In genomic region chrX:13015536-13016236, GRCh38 we compare ENCODE assay signal across 1 cellular context.
TF ChIP-seq lines count a peak whose summit lies in the region.

No MANE protein-coding gene starts in this region.

TF ChIP-seq in GM12878, 131 proteins besides CTCF, POLR2A, EP300 and RAD21:
- TF ChIP-seq BHLHE40 (IDR thresholded peaks at IDR 0.05; ENCODE audit: borderline replicate concordance in 1 of 2, low read depth in 2 of 2, low read length in 1 of 2) (no peak), TAF1 (IDR thresholded peaks at IDR 0.05; ENCODE audit: borderline replicate concordance, low read depth, low read length) (no peak), NR2C2 (IDR thresholded peaks at IDR 0.05; ENCODE audit: borderline replicate concordance, control insufficient read depth, insufficient read length, low read depth) (no peak), BRCA1 (IDR thresholded peaks at IDR 0.05; ENCODE audit: low read depth, low read length) (no peak), ZBTB11 (CRISPR knock-in tag; IDR thresholded peaks at IDR 0.05) (no peak), RELB (IDR thresholded peaks at IDR 0.05; ENCODE audit: low read depth) (no peak), TBL1XR1 (IDR thresholded peaks at IDR 0.05; ENCODE audit: low read depth, low read length) (no peak), ATF2 (IDR thresholded peaks at IDR 0.05; ENCODE audit: low read length) (no peak), NRF1 (conservative IDR thresholded peaks at IDR 0.05; ENCODE audit: low read depth, low read length) (no peak), CHD1 (IDR thresholded peaks at IDR 0.05; ENCODE audit: low read depth, low read length) (no peak), RAD51 (IDR thresholded peaks at IDR 0.05) (no peak), POLR2AphosphoS5 (IDR thresholded peaks at IDR 0.05; ENCODE audit: low read length) (no peak), IKZF1 (conservative IDR thresholded peaks at IDR 0.05) (no peak), ZSCAN29 (IDR thresholded peaks at IDR 0.05) (no peak), YBX1 (IDR thresholded peaks at IDR 0.05) (no peak), SUZ12 (IDR thresholded peaks at IDR 0.05; ENCODE audit: unreplicated experiment) (no peak)
